In the genomic region with DNA sequence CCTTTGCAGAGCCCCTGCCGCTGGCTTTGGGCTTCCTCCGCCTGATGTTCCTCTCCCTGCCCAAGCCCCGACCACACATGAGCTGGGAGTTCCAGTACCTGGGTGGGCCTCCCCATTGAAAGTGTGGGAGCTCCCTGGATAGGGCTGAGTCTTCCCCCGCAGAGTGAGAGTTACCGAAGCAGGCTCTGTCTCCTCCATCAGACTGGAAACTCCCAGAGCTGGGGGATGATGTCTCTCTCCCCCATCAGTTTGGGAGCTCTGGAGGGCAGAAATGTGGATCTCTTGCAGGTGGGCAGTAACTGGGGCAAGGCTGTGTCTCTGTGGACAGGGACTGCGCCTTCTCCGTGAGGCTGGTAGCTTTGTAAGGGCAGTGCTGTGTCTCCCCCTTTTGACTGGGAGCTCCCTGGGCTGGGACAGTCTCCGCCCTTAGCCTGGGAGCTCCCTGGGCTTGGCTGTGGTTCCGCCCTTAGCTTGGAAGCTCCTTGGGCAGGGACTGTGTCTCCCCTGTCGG, we compare ENCODE assay signal across 8 cellular contexts.
A peak's percentile ranks its signal among the peaks of the same experiment; 100 is the strongest.
DNase-seq lines count a peak whose midpoint lies in the region; ATAC-seq and TF ChIP-seq lines count a peak whose summit lies in the region.

No MANE protein-coding gene starts in this region.

- peak overlapping the region; percentile 79; the same call in 1 of the 2 replicates for H3K27ac ChIP-seq in VCaP

- peak overlapping the region; percentile 80 for H3K4me3 ChIP-seq in fibroblast of mammary gland (ENCODE audit: control insufficient read depth, low read depth, low read length)

- no peak for TF ChIP-seq CTCF in VCaP (conservative IDR thresholded peaks at IDR 0.05)
- TF ChIP-seq CTCF in fibroblast of mammary gland (conservative IDR thresholded peaks at IDR 0.05; ENCODE audit: control insufficient read depth, insufficient read depth, low read depth, low read length) = peak; percentile 18
- TF ChIP-seq CTCF in nephron progenitor cell (IDR thresholded peaks at IDR 0.05) = no peak

- peak overlapping the region; percentile 87 for H3K4me3 Mint-ChIP-seq in nephron progenitor cell

- H3K27me3 Mint-ChIP-seq in nephron progenitor cell (ENCODE audit: low read depth, poor library complexity) = peaks cover 13% of the 10 kb centered on the region

- H3K36me3 Mint-ChIP-seq in nephron progenitor cell (ENCODE audit: low read depth) = peaks cover 15% of the 10 kb centered on the region

- peaks cover 15% of the 10 kb centered on the region for H3K4me1 Mint-ChIP-seq in nephron progenitor cell

- no peak overlapping the region for H3K27ac Mint-ChIP-seq in nephron progenitor cell

- peak; percentile 4 for DNase-seq in activated naive CD4-positive, alpha-beta T cell treated with Interleukin-2 at 50 U/mL for 16 hours
- no peak for DNase-seq in activated naive CD4-positive, alpha-beta T cell treated with anti-CD3 and anti-CD28 coated beads, Interleukin-2, amount 50 U/mL, for 16 hours
- DNase-seq in fibroblast of mammary gland (ENCODE audit: low read depth) (peak; percentile 63), nephron progenitor cell (no peak), NCI-H510A (lab: John Stamatoyannopoulos, UW) (no peak), GF-D8 (lab: John Stamatoyannopoulos, UW) (no peak)

- H3K9me3 Mint-ChIP-seq in nephron progenitor cell = no peaks in the 10 kb centered on the region

- ATAC-seq in GM21576 (IDR thresholded peaks at IDR 0.05; ENCODE audit: unreplicated experiment) = no peak

Comparison
In these comparisons a context has a peak if more than half of its experiments do, and no peak if none do; other contexts are left out.
1. DNase-seq: peak in activated naive CD4-positive, alpha-beta T cell treated with Interleukin-2 at 50 U/mL for 16 hours (single experiment) and fibroblast of mammary gland (single experiment); none in activated naive CD4-positive, alpha-beta T cell treated with anti-CD3 and anti-CD28 coated beads, Interleukin-2, amount 50 U/mL, for 16 hours (single experiment), nephron progenitor cell (single experiment), NCI-H510A (single experiment) and GF-D8 (single experiment).